ENCODE assay signal across 30 cellular contexts in the genomic region with DNA sequence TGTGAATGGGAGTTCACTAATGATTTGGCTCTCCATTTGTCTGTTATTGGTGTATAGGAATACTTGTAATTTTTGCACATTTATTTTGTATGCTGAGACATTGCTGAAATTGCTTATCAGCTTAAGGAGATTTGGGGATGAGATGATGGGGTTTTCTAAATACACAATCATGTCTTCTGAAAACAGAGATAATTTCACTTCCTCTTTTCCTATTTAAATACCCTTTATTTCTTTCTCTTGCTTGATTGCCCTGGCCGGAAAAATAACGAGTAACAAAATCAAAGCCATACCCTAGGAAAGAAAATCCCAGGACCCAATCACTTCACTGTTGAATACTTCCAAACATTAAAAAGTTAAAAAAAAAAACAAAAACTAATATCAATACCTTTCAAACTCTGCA.
"Had no signal": no experiment of that assay in that cellular context is flagged by ENCODE, and none has a peak within 500 bp of the region (broad histone marks: within the 10 kb centered on the region; RNA-seq: fewer than 3 reads in every experiment).

No MANE protein-coding gene starts in this region.

- H3K4me3 Mint-ChIP-seq: activated CD4-positive, alpha-beta memory T cell treated with anti-CD3 and anti-CD28 coated beads for 36 hours; activated CD4-positive, alpha-beta T cell treated with anti-CD3 and anti-CD28 coated beads for 36 hours; activated CD4-positive, alpha-beta T cell treated with anti-CD3 and anti-CD28 coated beads, Interleukin-2, amount 10 ng/mL, durations not matched to agents 24 days and 14 days; activated CD8-positive, alpha-beta memory T cell treated with anti-CD3 and anti-CD28 coated beads, Interleukin-2, amount 10 ng/mL, durations not matched to agents 7 days and 5 days; activated CD8-positive, alpha-beta T cell treated with anti-CD3 and anti-CD28 coated beads, Interleukin-2, amount 10 ng/mL, durations not matched to agents 7 days and 5 days; activated naive CD4-positive, alpha-beta T cell treated with anti-CD3 and anti-CD28 coated beads for 36 hours; activated naive CD4-positive, alpha-beta T cell treated with anti-CD3 and anti-CD28 coated beads, Interleukin-2, amount 50 U/mL, for 24 hours; activated naive CD8-positive, alpha-beta T cell treated with anti-CD3 and anti-CD28 coated beads, Interleukin-2, amount 10 ng/mL, durations not matched to agents 7 days and 5 days; activated T-helper 1 cell treated with anti-CD3 and anti-CD28 coated beads, Interleukin-12 subunit alpha, Interleukin-12 subunit beta, Interleukin-2, Interleukin-4 antibody, amounts not matched to agents 30 ng/mL and 10 ng/mL and 1 ng/mL, durations not matched to agents 14 hours and 24 hours and 36 hours; brain; T-helper 2 cell treated with Interferon-gamma antibody and Interleukin-4, amounts not matched to agents 5 μg/mL and 100 μg/mL, for 36 hours had no signal

- DNase-seq: activated CD4-positive, alpha-beta memory T cell treated with anti-CD3 and anti-CD28 coated beads for 36 hours; activated CD4-positive, alpha-beta T cell treated with anti-CD3 and anti-CD28 coated beads for 36 hours; activated CD4-positive, alpha-beta T cell treated with anti-CD3 and anti-CD28 coated beads, Interleukin-2, amount 10 ng/mL, durations not matched to agents 24 days and 14 days; activated CD4-positive, CD25-positive, alpha-beta regulatory T cell; activated CD4-positive, CD25-positive, alpha-beta regulatory T cell treated with anti-CD3 and anti-CD28 coated beads, Interleukin-2, amount 50 U/mL, for 72 hours; activated CD8-positive, alpha-beta memory T cell treated with anti-CD3 and anti-CD28 coated beads, Interleukin-2, amount 10 ng/mL, durations not matched to agents 7 days and 5 days; activated CD8-positive, alpha-beta memory T cell treated with anti-CD3 and anti-CD28 coated beads, Interleukin-2, amount 50 U/mL, for 4 hours; activated CD8-positive, alpha-beta T cell treated with anti-CD3 and anti-CD28 coated beads, Interleukin-2, amount 10 ng/mL, durations not matched to agents 7 days and 5 days; activated effector memory CD4-positive, alpha-beta T cell treated with anti-CD3 and anti-CD28 coated beads, Interleukin-2, amount 50 U/mL, for 16 hours; activated naive CD4-positive, alpha-beta T cell treated with anti-CD3 and anti-CD28 coated beads for 36 hours; activated naive CD8-positive, alpha-beta T cell treated with anti-CD3 and anti-CD28 coated beads, Interleukin-2, amount 10 ng/mL, durations not matched to agents 7 days and 5 days; activated T-cell treated with anti-CD3 and anti-CD28 coated beads, Interleukin-2, amount 50 U/mL, for 1 hour; activated T-cell treated with anti-CD3 and anti-CD28 coated beads, Interleukin-2, amount 50 U/mL, for 48 hours; central memory CD4-positive, alpha-beta T cell; cerebellar nuclear complex; colonic mucosa; effector CD8-positive, alpha-beta T cell; esophagus squamous epithelium; foreskin melanocyte; hypothalamus had no signal

- H3K27me3 Mint-ChIP-seq: activated CD4-positive, alpha-beta memory T cell treated with anti-CD3 and anti-CD28 coated beads for 36 hours; activated CD4-positive, alpha-beta T cell treated with anti-CD3 and anti-CD28 coated beads for 36 hours; activated CD4-positive, alpha-beta T cell treated with anti-CD3 and anti-CD28 coated beads, Interleukin-2, amount 10 ng/mL, durations not matched to agents 24 days and 14 days; activated CD8-positive, alpha-beta memory T cell treated with anti-CD3 and anti-CD28 coated beads, Interleukin-2, amount 10 ng/mL, durations not matched to agents 7 days and 5 days; activated naive CD8-positive, alpha-beta T cell treated with anti-CD3 and anti-CD28 coated beads, Interleukin-2, amount 10 ng/mL, durations not matched to agents 7 days and 5 days had no signal

- H3K27ac ChIP-seq: ascending aorta, breast epithelium, cardiac muscle cell, colonic mucosa, epithelial cell of prostate, esophagus squamous epithelium, gastroesophageal sphincter had no signal

- H3K27me3 ChIP-seq: ascending aorta, breast epithelium, cardiac muscle cell, colonic mucosa, esophagus squamous epithelium, gastroesophageal sphincter had no signal

- H3K36me3 ChIP-seq: ascending aorta, breast epithelium, cardiac muscle cell, colonic mucosa, esophagus squamous epithelium, gastroesophageal sphincter had no signal

- H3K36me3 Mint-ChIP-seq: activated CD4-positive, alpha-beta memory T cell treated with anti-CD3 and anti-CD28 coated beads for 36 hours; activated CD8-positive, alpha-beta memory T cell treated with anti-CD3 and anti-CD28 coated beads, Interleukin-2, amount 10 ng/mL, durations not matched to agents 7 days and 5 days; activated naive CD4-positive, alpha-beta T cell treated with anti-CD3 and anti-CD28 coated beads, Interleukin-2, amount 50 U/mL, for 24 hours; activated naive CD8-positive, alpha-beta T cell treated with anti-CD3 and anti-CD28 coated beads, Interleukin-2, amount 10 ng/mL, durations not matched to agents 7 days and 5 days; brain had no signal

- ATAC-seq: activated CD4-positive, alpha-beta T cell treated with anti-CD3 and anti-CD28 coated beads for 36 hours; activated CD8-positive, alpha-beta memory T cell treated with anti-CD3 and anti-CD28 coated beads, Interleukin-2, amount 10 ng/mL, durations not matched to agents 7 days and 5 days; activated CD8-positive, alpha-beta T cell treated with anti-CD3 and anti-CD28 coated beads, Interleukin-2, amount 10 ng/mL, durations not matched to agents 7 days and 5 days; gastroesophageal sphincter had no signal

- H3K27ac Mint-ChIP-seq: activated CD4-positive, alpha-beta memory T cell treated with anti-CD3 and anti-CD28 coated beads for 36 hours; activated CD4-positive, alpha-beta T cell treated with anti-CD3 and anti-CD28 coated beads for 36 hours; activated CD4-positive, alpha-beta T cell treated with anti-CD3 and anti-CD28 coated beads, Interleukin-2, amount 10 ng/mL, durations not matched to agents 24 days and 14 days; activated CD8-positive, alpha-beta memory T cell treated with anti-CD3 and anti-CD28 coated beads, Interleukin-2, amount 10 ng/mL, durations not matched to agents 7 days and 5 days; activated CD8-positive, alpha-beta T cell treated with anti-CD3 and anti-CD28 coated beads, Interleukin-2, amount 10 ng/mL, durations not matched to agents 7 days and 5 days; activated naive CD4-positive, alpha-beta T cell treated with anti-CD3 and anti-CD28 coated beads for 36 hours; activated naive CD4-positive, alpha-beta T cell treated with anti-CD3 and anti-CD28 coated beads, Interleukin-2, amount 50 U/mL, for 24 hours; activated naive CD8-positive, alpha-beta T cell treated with anti-CD3 and anti-CD28 coated beads, Interleukin-2, amount 10 ng/mL, durations not matched to agents 7 days and 5 days; activated T-helper 1 cell treated with anti-CD3 and anti-CD28 coated beads, Interleukin-12 subunit alpha, Interleukin-12 subunit beta, Interleukin-2, Interleukin-4 antibody, amounts not matched to agents 30 ng/mL and 10 ng/mL and 1 ng/mL, durations not matched to agents 14 hours and 24 hours and 36 hours; activated T-helper 2 cell treated with anti-CD3 and anti-CD28 coated beads, Interferon-gamma antibody, Interleukin-2, Interleukin-4, amounts not matched to agents 10 μg/mL and 5 μg/mL and 100 μg/mL, durations not matched to agents 14 hours and 24 hours and 36 hours; brain; T-helper 2 cell treated with Interferon-gamma antibody and Interleukin-4, amounts not matched to agents 5 μg/mL and 100 μg/mL, for 36 hours had no signal

- H3K9me3 Mint-ChIP-seq: activated CD4-positive, alpha-beta T cell treated with anti-CD3 and anti-CD28 coated beads, Interleukin-2, amount 10 ng/mL, durations not matched to agents 24 days and 14 days; activated naive CD4-positive, alpha-beta T cell treated with anti-CD3 and anti-CD28 coated beads for 36 hours; activated naive CD4-positive, alpha-beta T cell treated with anti-CD3 and anti-CD28 coated beads, Interleukin-2, amount 50 U/mL, for 24 hours; activated naive CD8-positive, alpha-beta T cell treated with anti-CD3 and anti-CD28 coated beads, Interleukin-2, amount 10 ng/mL, durations not matched to agents 7 days and 5 days; activated T-helper 1 cell treated with anti-CD3 and anti-CD28 coated beads, Interleukin-12 subunit alpha, Interleukin-12 subunit beta, Interleukin-2, Interleukin-4 antibody, amounts not matched to agents 30 ng/mL and 10 ng/mL and 1 ng/mL, durations not matched to agents 14 hours and 24 hours and 36 hours; activated T-helper 2 cell treated with anti-CD3 and anti-CD28 coated beads, Interferon-gamma antibody, Interleukin-2, Interleukin-4, amounts not matched to agents 10 μg/mL and 5 μg/mL and 100 μg/mL, durations not matched to agents 14 hours and 24 hours and 36 hours; T-helper 2 cell treated with Interferon-gamma antibody and Interleukin-4, amounts not matched to agents 5 μg/mL and 100 μg/mL, for 36 hours had no signal

- H3K9me3 ChIP-seq: ascending aorta, breast epithelium, colonic mucosa, esophagus squamous epithelium, gastroesophageal sphincter had no signal

- H3K4me3 ChIP-seq: ascending aorta, breast epithelium, cardiac muscle cell, colonic mucosa, esophagus squamous epithelium, gastroesophageal sphincter had no signal

- H3K4me1 ChIP-seq: ascending aorta, breast epithelium, colonic mucosa, esophagus squamous epithelium, gastroesophageal sphincter had no signal

- H3K4me1 Mint-ChIP-seq: activated CD4-positive, alpha-beta T cell treated with anti-CD3 and anti-CD28 coated beads for 36 hours; activated CD4-positive, alpha-beta T cell treated with anti-CD3 and anti-CD28 coated beads, Interleukin-2, amount 10 ng/mL, durations not matched to agents 24 days and 14 days; activated CD8-positive, alpha-beta memory T cell treated with anti-CD3 and anti-CD28 coated beads, Interleukin-2, amount 10 ng/mL, durations not matched to agents 7 days and 5 days; activated naive CD4-positive, alpha-beta T cell treated with anti-CD3 and anti-CD28 coated beads, Interleukin-2, amount 50 U/mL, for 24 hours; activated naive CD8-positive, alpha-beta T cell treated with anti-CD3 and anti-CD28 coated beads, Interleukin-2, amount 10 ng/mL, durations not matched to agents 7 days and 5 days; brain had no signal
